ENCODE assay signal across 16 cellular contexts in the genomic region with DNA sequence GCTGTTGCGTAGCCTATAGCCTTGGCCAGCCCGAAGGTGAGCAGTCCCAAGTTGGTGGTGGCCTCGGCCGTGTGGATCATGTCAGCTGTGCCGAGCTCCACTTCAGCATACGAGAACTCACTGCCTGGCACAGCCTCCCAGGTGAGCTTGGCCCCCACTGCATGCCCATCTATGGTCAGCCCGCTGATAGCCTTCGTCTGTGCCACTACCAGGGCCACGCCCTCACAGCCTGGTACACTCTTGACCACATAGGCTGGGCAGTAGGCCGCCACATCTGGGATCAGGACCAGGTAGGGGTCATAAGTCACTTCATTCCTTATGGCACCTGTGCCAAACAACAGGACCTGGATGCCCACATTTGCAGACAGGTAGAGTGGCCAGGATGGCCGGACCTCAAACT.
"Had no signal": no experiment of that assay in that cellular context is flagged by ENCODE, and none has a peak within 500 bp of the region (broad histone marks: within the 10 kb centered on the region; RNA-seq: fewer than 3 reads in every experiment).

No MANE protein-coding gene starts in this region.

- H3K9me3 Mint-ChIP-seq: naive thymus-derived CD8-positive, alpha-beta T cell; stimulated activated naive CD8-positive, alpha-beta T cell treated with anti-CD3 and anti-CD28 coated beads, Interleukin-15, Interleukin-2, amounts not matched to agents 100 ng/mL and 50 ng/mL, for 24 hours; WTC11 had no signal

- ATAC-seq: activated CD8-positive, alpha-beta T cell treated with anti-CD3 and anti-CD28 coated beads, Interleukin-2, amount 10 ng/mL, durations not matched to agents 7 days and 5 days; naive thymus-derived CD8-positive, alpha-beta T cell; sciatic nerve; WTC11 had no signal

- H3K27ac Mint-ChIP-seq: activated T-helper 2 cell treated with anti-CD3 and anti-CD28 coated beads, Interferon-gamma antibody, Interleukin-2, Interleukin-4, amounts not matched to agents 10 μg/mL and 5 μg/mL and 100 μg/mL, durations not matched to agents 14 hours and 24 hours and 36 hours; mesothelial cell of epicardium; stimulated activated naive CD8-positive, alpha-beta T cell treated with anti-CD3 and anti-CD28 coated beads, Interleukin-15, Interleukin-2, amounts not matched to agents 100 ng/mL and 50 ng/mL, for 24 hours; WTC11 had no signal

- H3K4me1 Mint-ChIP-seq: mesothelial cell of epicardium, neural crest cell had no signal

- DNase-seq: activated CD4-positive, alpha-beta T cell treated with anti-CD3 and anti-CD28 coated beads for 1 hour; activated CD8-positive, alpha-beta T cell treated with anti-CD3 and anti-CD28 coated beads, Interleukin-2, amount 10 ng/mL, durations not matched to agents 7 days and 5 days; activated naive CD4-positive, alpha-beta T cell; effector CD8-positive, alpha-beta T cell; mammary epithelial cell; stimulated activated CD4-positive, alpha-beta T cell treated with anti-CD3 and anti-CD28 coated beads, Interleukin-12 subunit alpha, Interleukin-12 subunit beta, amount 100 ng/mL, for 4 hours; stimulated activated CD4-positive, alpha-beta T cell treated with anti-CD3 and anti-CD28 coated beads, Interleukin-4, amount 100 ng/mL, for 1 hour; substantia nigra; T-helper 2 cell had no signal

- H3K27me3 Mint-ChIP-seq: stimulated activated naive CD8-positive, alpha-beta T cell treated with anti-CD3 and anti-CD28 coated beads, Interleukin-15, Interleukin-2, amounts not matched to agents 100 ng/mL and 50 ng/mL, for 24 hours had no signal

- H3K4me3 Mint-ChIP-seq: activated CD8-positive, alpha-beta T cell treated with anti-CD3 and anti-CD28 coated beads, Interleukin-2, amount 10 ng/mL, durations not matched to agents 7 days and 5 days; mesothelial cell of epicardium; naive thymus-derived CD8-positive, alpha-beta T cell; neural crest cell; stimulated activated naive CD8-positive, alpha-beta T cell treated with anti-CD3 and anti-CD28 coated beads, Interleukin-15, Interleukin-2, amounts not matched to agents 100 ng/mL and 50 ng/mL, for 24 hours; WTC11 had no signal

- H3K36me3 Mint-ChIP-seq: WTC11 had no signal
